Comparison of ENCODE assay signal across 1 cellular context in genomic region chr3:184145120-184145524, GRCh38.
TF ChIP-seq lines count a peak whose summit lies in the region.

No MANE protein-coding gene starts in this region.

TF ChIP-seq in SK-N-SH, 30 proteins besides CTCF, POLR2A, EP300 and RAD21 (continued from another document):
- TF ChIP-seq MEF2A (IDR thresholded peaks at IDR 0.05; ENCODE audit: borderline replicate concordance, low read depth) = no peak
- no peak for TF ChIP-seq TEAD4 (IDR thresholded peaks at IDR 0.05; ENCODE audit: borderline replicate concordance, insufficient read depth)
TF ChIP-seq in SK-N-SH: peak in this region for 1.
